In genomic region chr2:133780099-133780996, GRCh38 we compare ENCODE assay signal across 9 cellular contexts.
DNase-seq lines count a peak whose midpoint lies in the region; ATAC-seq, FAIRE-seq and TF ChIP-seq lines count a peak whose summit lies in the region.
"Had no signal": no experiment of that assay in that cellular context is flagged by ENCODE, and none has a peak within 500 bp of the region (broad histone marks: within the 10 kb centered on the region; RNA-seq: fewer than 3 reads in every experiment).

No MANE protein-coding gene starts in this region.

- H3K79me2 ChIP-seq in parathyroid adenoma, result no peaks in the 10 kb centered on the region

- ATAC-seq in HG03439 (IDR thresholded peaks at IDR 0.05; ENCODE audit: unreplicated experiment), result no peak

- H3K4me1 ChIP-seq in parathyroid adenoma, result no peaks in the 10 kb centered on the region

- H3K9ac ChIP-seq in parathyroid adenoma, result no peak overlapping the region

- no peak overlapping the region for H3K4me3 ChIP-seq in H7 (ENCODE audit: insufficient read depth, low read depth, low read length)
- no peak overlapping the region for H3K4me3 ChIP-seq in parathyroid adenoma (ENCODE audit: low read depth, low read length)

- TF ChIP-seq CTCF in parathyroid adenoma (IDR thresholded peaks at IDR 0.05), result peak; percentile 63

- H3K4me2 ChIP-seq in parathyroid adenoma (ENCODE audit: low read length), result no peak overlapping the region

- H3K27me3 ChIP-seq in H7 (ENCODE audit: control insufficient read depth, insufficient read depth, low read length), result no peaks in the 10 kb centered on the region
- H3K27me3 ChIP-seq in parathyroid adenoma (ENCODE audit: control insufficient read depth, insufficient read depth, low read length), result no peaks in the 10 kb centered on the region

- H3K36me3 ChIP-seq in H7 (replicated peaks; ENCODE audit: control insufficient read depth, insufficient read depth, low read length), result no peaks in the 10 kb centered on the region
- no peaks in the 10 kb centered on the region for H3K36me3 ChIP-seq in parathyroid adenoma (ENCODE audit: control insufficient read depth, insufficient read depth, low read length)

- H3K9me3 ChIP-seq in parathyroid adenoma (ENCODE audit: control insufficient read depth, low read length), result no peaks in the 10 kb centered on the region

- peak; percentile 74 for FAIRE-seq in TTC549 (lab: Jason Lieb, UNC)
- FAIRE-seq: colon had no signal

- DNase-seq in NOMO-1 (lab: John Stamatoyannopoulos, UW; ENCODE audit: unreplicated experiment in 2 of 2) (peak; percentile 1 to 27), NOMO-1 treated with dmso at 0.1 percent for 144 hours (lab: John Stamatoyannopoulos, UW; ENCODE audit: unreplicated experiment) (no peak), H7 (peak; percentile 57), NCI-H2029 (lab: John Stamatoyannopoulos, UW) (peak; percentile 51), germinal center (ENCODE audit: low spot score) (peak; percentile 21)

- H2AFZ ChIP-seq in parathyroid adenoma, result no peak overlapping the region

- no peak overlapping the region for H3K27ac ChIP-seq in parathyroid adenoma
